1 cellular context compared by ENCODE assay signal in genomic region chr12:4564819-4565218, GRCh38.
TF ChIP-seq lines count a peak whose summit lies in the region.

No MANE protein-coding gene starts in this region.

TF ChIP-seq in GM23338, 12 proteins besides CTCF, POLR2A, EP300 and RAD21:
- TF ChIP-seq ZNF462 (CRISPR knock-in tag; IDR thresholded peaks at IDR 0.05) (no peak), EZH2phosphoT487 (IDR thresholded peaks at IDR 0.05; ENCODE audit: unreplicated experiment) (no peak), ZNF331 (CRISPR knock-in tag; IDR thresholded peaks at IDR 0.05; ENCODE audit: low read depth) (no peak), ETS1 (IDR thresholded peaks at IDR 0.05) (no peak), NANOG (IDR thresholded peaks at IDR 0.05; ENCODE audit: borderline replicate concordance) (no peak), CREB1 (CRISPR knock-in tag; IDR thresholded peaks at IDR 0.05; ENCODE audit: low read depth) (no peak)
